Comparison of ENCODE assay signal across 1 cellular context in the genomic region with DNA sequence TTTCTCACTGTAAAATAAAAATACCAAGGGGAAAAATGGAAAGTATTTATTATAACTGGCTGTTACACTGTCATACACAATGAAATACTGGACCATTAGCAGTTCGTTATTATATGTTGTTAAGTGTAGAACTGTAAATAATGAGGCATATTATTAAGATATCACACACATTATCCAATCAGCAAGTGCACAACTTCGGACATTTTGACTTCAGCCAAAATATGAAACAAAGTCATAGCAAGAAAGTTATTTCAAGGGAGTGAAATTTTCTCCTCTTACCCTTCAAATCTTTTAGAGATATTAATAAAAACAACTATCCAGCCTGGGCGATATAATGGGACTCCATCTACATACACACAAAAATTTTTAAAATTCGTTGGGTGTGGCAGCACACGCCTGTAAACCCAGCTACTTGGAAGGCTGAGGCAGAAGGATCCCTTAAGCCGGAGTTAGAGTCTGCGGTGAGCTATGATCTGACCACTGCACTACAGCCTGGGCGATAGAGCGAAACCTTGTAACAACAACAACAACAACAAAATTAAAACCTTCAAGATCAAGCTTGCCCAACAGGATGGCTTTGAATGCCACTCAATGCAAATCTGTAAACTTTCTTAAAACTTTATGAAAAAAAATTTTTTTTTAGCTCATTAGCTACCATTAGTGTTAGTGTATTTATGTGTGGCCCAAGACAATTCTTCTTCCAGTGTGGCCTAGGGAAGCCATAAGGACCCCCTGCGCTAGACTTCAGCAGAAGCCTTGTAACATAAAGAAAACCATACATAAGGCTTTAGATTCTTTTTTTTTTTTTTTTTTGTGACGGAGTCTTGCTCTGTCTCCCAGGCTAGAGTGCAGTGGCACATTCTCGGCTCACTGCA.
TF ChIP-seq lines count a peak whose summit lies in the region.

No MANE protein-coding gene starts in this region.

TF ChIP-seq in H1, 55 proteins besides CTCF, POLR2A, EP300 and RAD21 (continued from another document):
- TF ChIP-seq, protein P1, sequence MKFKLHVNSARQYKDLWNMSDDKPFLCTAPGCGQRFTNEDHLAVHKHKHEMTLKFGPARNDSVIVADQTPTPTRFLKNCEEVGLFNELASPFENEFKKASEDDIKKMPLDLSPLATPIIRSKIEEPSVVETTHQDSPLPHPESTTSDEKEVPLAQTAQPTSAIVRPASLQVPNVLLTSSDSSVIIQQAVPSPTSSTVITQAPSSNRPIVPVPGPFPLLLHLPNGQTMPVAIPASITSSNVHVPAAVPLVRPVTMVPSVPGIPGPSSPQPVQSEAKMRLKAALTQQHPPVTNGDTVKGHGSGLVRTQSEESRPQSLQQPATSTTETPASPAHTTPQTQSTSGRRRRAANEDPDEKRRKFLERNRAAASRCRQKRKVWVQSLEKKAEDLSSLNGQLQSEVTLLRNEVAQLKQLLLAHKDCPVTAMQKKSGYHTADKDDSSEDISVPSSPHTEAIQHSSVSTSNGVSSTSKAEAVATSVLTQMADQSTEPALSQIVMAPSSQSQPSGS (IDR thresholded peaks at IDR 0.05; ENCODE audit: low read length): no peak
- TF ChIP-seq CBX8 (IDR thresholded peaks at IDR 0.05; ENCODE audit: borderline replicate concordance, low read depth, low read length): no peak
- no peak for TF ChIP-seq RBBP5 (IDR thresholded peaks at IDR 0.05; ENCODE audit: borderline replicate concordance, low read depth, low read length)
- TF ChIP-seq RNF2 (IDR thresholded peaks at IDR 0.05; ENCODE audit: borderline replicate concordance, low read depth, low read length, missing control alignments, poor library complexity, severe bottlenecking): no peak
- no peak for TF ChIP-seq GABPA (IDR thresholded peaks at IDR 0.05; ENCODE audit: borderline replicate concordance, insufficient read depth, low read length)
- no peak for TF ChIP-seq YY1 (IDR thresholded peaks at IDR 0.05; ENCODE audit: low read depth, low read length)
- no peak for TF ChIP-seq CHD1 (IDR thresholded peaks at IDR 0.05; ENCODE audit: low read depth, low read length)
